8 cellular contexts compared by ENCODE assay signal in genomic region chr16:67936124-67936875, GRCh38. TPM values are rescaled to one million over a fixed set of nuclear protein-coding genes. Genes with fewer than 3 reads are reported as not detected.
DNase-seq lines count a peak whose midpoint lies in the region; ATAC-seq, FAIRE-seq and TF ChIP-seq lines count a peak whose summit lies in the region.

TSS of gene PSMB10 (minus strand) at chr16:67936850. CDS start at chr16:67936749, 101 bp downstream.

- no peaks in the 10 kb centered on the region for H3K27me3 Mint-ChIP-seq in activated naive CD8-positive, alpha-beta T cell treated with anti-CD3 and anti-CD28 coated beads, Interleukin-2, amount 50 U/mL, for 24 hours

- peak; percentile 43 for ATAC-seq in DND-41 (ENCODE audit: insufficient read depth, low read depth)
- peak; percentile 2 for ATAC-seq in GM21786 (IDR thresholded peaks at IDR 0.05; ENCODE audit: unreplicated experiment)
- peak; percentile 2 for ATAC-seq in PC-3
- peak; percentile 11 for ATAC-seq in activated naive CD8-positive, alpha-beta T cell treated with anti-CD3 and anti-CD28 coated beads, Interleukin-2, amount 50 U/mL, for 24 hours
- ATAC-seq in pancreas = peak; percentile 15 to 55 (median 28)
- ATAC-seq in HG03378 (IDR thresholded peaks at IDR 0.05; ENCODE audit: unreplicated experiment) = no peak

- TF ChIP-seq CTCF in DND-41 (IDR thresholded peaks at IDR 0.05; ENCODE audit: borderline replicate concordance, extremely low read depth, low read length, poor library complexity, severe bottlenecking) (peak; percentile 46), PC-3 (conservative IDR thresholded peaks at IDR 0.05; ENCODE audit: low read depth, low read length) (no peak), cardiac muscle cell (IDR thresholded peaks at IDR 0.05; ENCODE audit: low read depth, low read length) (no peak), pancreas (IDR thresholded peaks at IDR 0.05) (no peak)

- H3K9me2 ChIP-seq in PC-3 (replicated peaks; ENCODE audit: low read length) = no peaks in the 10 kb centered on the region

- H3K4me3 Mint-ChIP-seq in activated naive CD8-positive, alpha-beta T cell treated with anti-CD3 and anti-CD28 coated beads, Interleukin-2, amount 50 U/mL, for 24 hours = peak within 1 kb of the TSS; percentile 100

- 0% methylated on average over 46 to 54 of the region's 54 CpGs for WGBS in pancreas, 2 donors

- POLR2A ChIA-PET in PC-3 (lab: Charles Lee; ENCODE audit: unreplicated experiment) = no interaction called here

- H3K4me2 ChIP-seq in DND-41 (ENCODE audit: insufficient read depth, low read length) (peak within 1 kb of the TSS; percentile 98), PC-3 (ENCODE audit: low read length) (peak within 1 kb of the TSS; percentile 84)

- DNase-seq in DND-41 (no peak), PC-3 (no peak), cardiac muscle cell (ENCODE audit: low read depth in 1 of 2, low spot score in 1 of 2) (peak; percentile 55 to 66), pancreas (peak; percentile 53 to 82 (median 70)), RPMI8226 (no peak)
- DNase-seq in activated naive CD8-positive, alpha-beta T cell treated with anti-CD3 and anti-CD28 coated beads, Interleukin-2, amount 50 U/mL, for 24 hours = peak; percentile 61

- H3K36me3 ChIP-seq in DND-41 (ENCODE audit: insufficient read depth, low read length) (peaks cover 45% of the 10 kb centered on the region), PC-3 (ENCODE audit: low read depth, low read length) (no peaks in the 10 kb centered on the region), cardiac muscle cell (no peaks in the 10 kb centered on the region), pancreas (no peaks in the 10 kb centered on the region)

- H3K9ac ChIP-seq in DND-41 (ENCODE audit: low read depth, low read length) (peak within 1 kb of the TSS; percentile 84), PC-3 (ENCODE audit: low read length) (peak within 1 kb of the TSS; percentile 85)

- H3K4me1 Mint-ChIP-seq in activated naive CD8-positive, alpha-beta T cell treated with anti-CD3 and anti-CD28 coated beads, Interleukin-2, amount 50 U/mL, for 24 hours = peaks cover 41% of the 10 kb centered on the region

- H3K4me3 ChIP-seq in DND-41 (ENCODE audit: low read depth in 1 of 2, low read length in 2 of 2) = peak within 1 kb of the TSS; percentile 72 to 91
- H3K4me3 ChIP-seq in PC-3 (ENCODE audit: low read length) = peak within 1 kb of the TSS; percentile 88
- peak within 1 kb of the TSS; percentile 73 for H3K4me3 ChIP-seq in cardiac muscle cell
- peak within 1 kb of the TSS; percentile 80 to 94 (median 91) for H3K4me3 ChIP-seq in pancreas

- peaks cover 41% of the 10 kb centered on the region for H3K36me3 Mint-ChIP-seq in activated naive CD8-positive, alpha-beta T cell treated with anti-CD3 and anti-CD28 coated beads, Interleukin-2, amount 50 U/mL, for 24 hours (ENCODE audit: low read depth)

- BruUV-seq in PC-3 (replicated peaks; lab: Mats Ljungman, UMichigan) = TSS peak; percentile 79

- H3K9me3 Mint-ChIP-seq in activated naive CD8-positive, alpha-beta T cell treated with anti-CD3 and anti-CD28 coated beads, Interleukin-2, amount 50 U/mL, for 24 hours = no peaks in the 10 kb centered on the region

- no peak for FAIRE-seq in pancreas (lab: Jason Lieb, UNC)

- CTCF ChIA-PET in PC-3 (lab: Charles Lee) = interaction anchor here (0.5 to 0.7 kb wide), 3 partner anchors 10 to 119 kb away, joined by 3 to 9 read pairs (median 5); no protein-coding TSS in a partner anchor

- H4K20me1 ChIP-seq in DND-41 (ENCODE audit: insufficient read depth, low read length) (peaks cover 19% of the 10 kb centered on the region), PC-3 (ENCODE audit: low read length) (no peaks in the 10 kb centered on the region)

- H3K27ac Mint-ChIP-seq in activated naive CD8-positive, alpha-beta T cell treated with anti-CD3 and anti-CD28 coated beads, Interleukin-2, amount 50 U/mL, for 24 hours = peak within 1 kb of the TSS; percentile 100

- H3K4me1 ChIP-seq in DND-41 (ENCODE audit: insufficient read depth, low read length) (peaks cover 26% of the 10 kb centered on the region), PC-3 (ENCODE audit: insufficient read depth, low read length) (peaks cover 14% of the 10 kb centered on the region; the same call in 1 of the 2 replicates), cardiac muscle cell (ENCODE audit: low read depth) (peaks cover 9% of the 10 kb centered on the region), pancreas (peaks cover 0 to 20% (median 4%) of the 10 kb centered on the region in 3 donors)

- no peaks in the 10 kb centered on the region for H3K9me3 ChIP-seq in DND-41 (ENCODE audit: insufficient read depth, low read length, severe bottlenecking)
- no peaks in the 10 kb centered on the region for H3K9me3 ChIP-seq in PC-3 (ENCODE audit: low read length)
- H3K9me3 ChIP-seq in cardiac muscle cell (ENCODE audit: low read depth) = no peaks in the 10 kb centered on the region
- H3K9me3 ChIP-seq in pancreas = no peaks in the 10 kb centered on the region

- H2AFZ ChIP-seq in DND-41 (ENCODE audit: low read depth, low read length) (peak within 1 kb of the TSS; percentile 76), PC-3 (ENCODE audit: low read length) (peak within 1 kb of the TSS; percentile 92)

- intact Hi-C loops in PC-3 (cut with micrococcal nuclease) (no loop called here), pancreas (cut with DNase I) (loop anchor here in 1 of 3 donors (10.0 kb wide), 1 partner anchor 411 kb away; the partner anchor contains the start of gene RIPOR1)

- no peaks in the 10 kb centered on the region for H3F3A ChIP-seq in PC-3 (ENCODE audit: low read length, unreplicated experiment)

- H3K79me2 ChIP-seq in DND-41 (ENCODE audit: insufficient read depth, low read length) (peaks cover 32% of the 10 kb centered on the region), PC-3 (ENCODE audit: low read length) (peaks cover 31% of the 10 kb centered on the region)

- H3K27me3 ChIP-seq in DND-41 (ENCODE audit: insufficient read depth, low read length, poor library complexity) (no peaks in the 10 kb centered on the region), PC-3 (ENCODE audit: low read length) (no peaks in the 10 kb centered on the region), cardiac muscle cell (no peaks in the 10 kb centered on the region), pancreas (no peaks in the 10 kb centered on the region)

- H3K27ac ChIP-seq in DND-41 (ENCODE audit: low read length) = peak within 1 kb of the TSS; percentile 92
- H3K27ac ChIP-seq in PC-3 (ENCODE audit: low read length) = peak within 1 kb of the TSS; percentile 41
- no peak within 1 kb of the TSS for H3K27ac ChIP-seq in cardiac muscle cell
- H3K27ac ChIP-seq in pancreas = peak within 1 kb of the TSS; percentile 81 to 95 (median 87)

RNA-seq across cellular contexts. Expression of gene PSMB10, which starts in this region (rescaled TPM):
- total RNA-seq in PC-3 (2014; rRNA removed) (51.3 and 52.0 TPM in 2 replicates), cardiac muscle cell (26.7 and 35.1 TPM in 2 replicates), pancreas (10 to 100 TPM; 40.0 to 62.2 (median 51.3) TPM)
- polyA plus RNA-seq in cardiac muscle cell (34.6 and 53.2 TPM in 2 replicates), pancreas (100 to 1,000 TPM in 1 of 2 donors, 10 to 100 TPM in 1; 65.7 to 195 TPM)

Comparison
In these comparisons a context has a peak if more than half of its experiments do, and no peak if none do; other contexts are left out.
1. DNase-seq: peak in activated naive CD8-positive, alpha-beta T cell treated with anti-CD3 and anti-CD28 coated beads, Interleukin-2, amount 50 U/mL, for 24 hours (single experiment), cardiac muscle cell (2 of 2) and pancreas (6 of 6); none in DND-41 (single experiment), PC-3 (single experiment) and RPMI8226 (single experiment).
2. Peak in every context shown above with its lines, with median percentiles within 50 percentile points of each other: H3K4me3 ChIP-seq.